In the genomic region with DNA sequence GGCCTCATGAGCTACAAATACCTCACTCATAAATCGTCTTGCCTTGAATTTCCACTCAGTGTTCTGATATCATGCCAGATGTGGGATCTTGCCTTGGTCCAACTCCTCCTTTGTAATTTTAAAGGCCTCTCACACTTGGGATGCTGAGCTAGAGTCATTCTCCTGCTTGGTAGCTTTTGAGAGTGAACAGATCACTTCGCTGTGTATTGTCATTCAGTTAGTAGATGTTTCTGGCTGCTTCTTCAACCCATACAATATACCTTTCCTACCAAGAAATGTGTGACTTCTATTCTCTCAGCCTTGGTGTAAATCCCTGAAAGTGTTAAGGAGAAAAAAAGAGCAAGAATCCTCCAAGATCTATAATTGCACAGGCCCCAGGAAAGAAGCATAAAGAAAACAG, we compare ENCODE assay signal across 18 cellular contexts.
"Had no signal": no experiment of that assay in that cellular context is flagged by ENCODE, and none has a peak within 500 bp of the region (broad histone marks: within the 10 kb centered on the region; RNA-seq: fewer than 3 reads in every experiment).

No MANE protein-coding gene starts in this region.

- H3K36me3 ChIP-seq: adrenal gland, cardiac muscle cell, colonic mucosa, ovary, tibial artery had no signal

- H3K27me3 Mint-ChIP-seq: activated naive CD4-positive, alpha-beta T cell treated with anti-CD3 and anti-CD28 coated beads, Interleukin-2, amount 50 U/mL, for 24 hours; naive thymus-derived CD4-positive, alpha-beta T cell; stimulated activated naive B cell treated with anti-CD40 and anti-IgM and Interleukin-4, amounts not matched to agents 10 μg/mL and 1 μg/mL and 100 μg/mL, for 72 hours had no signal

- H3K4me1 Mint-ChIP-seq: activated naive CD4-positive, alpha-beta T cell treated with anti-CD3 and anti-CD28 coated beads, Interleukin-2, amount 50 U/mL, for 24 hours; naive thymus-derived CD4-positive, alpha-beta T cell; stimulated activated naive B cell treated with anti-CD40 and anti-IgM and Interleukin-4, amounts not matched to agents 10 μg/mL and 1 μg/mL and 100 μg/mL, for 72 hours had no signal

- DNase-seq: activated CD4-positive, alpha-beta T cell treated with anti-CD3 and anti-CD28 coated beads for 1 hour; activated CD8-positive, alpha-beta memory T cell treated with anti-CD3 and anti-CD28 coated beads for 24 hours; activated CD8-positive, alpha-beta memory T cell treated with anti-CD3 and anti-CD28 coated beads, Interleukin-2, amount 50 U/mL, for 48 hours; activated gamma-delta T cell; activated T-cell treated with anti-CD3 and anti-CD28 coated beads, Interleukin-2, amount 50 U/mL, for 72 hours; adrenal gland; colonic mucosa; mesenchymal stem cell; naive thymus-derived CD4-positive, alpha-beta T cell; ovary; stimulated activated naive B cell treated with anti-CD40 and anti-IgM and Interleukin-4, amounts not matched to agents 10 μg/mL and 1 μg/mL and 100 μg/mL, for 72 hours; SW 1271; T-helper 2 cell; tibial artery had no signal

- H3K27me3 ChIP-seq: adrenal gland, cardiac muscle cell, colonic mucosa, ovary, tibial artery had no signal

- H3K9me3 ChIP-seq: adrenal gland, colonic mucosa, ovary, tibial artery had no signal

- ATAC-seq: activated T-cell treated with anti-CD3 and anti-CD28 coated beads, Interleukin-2, amount 50 U/mL, for 72 hours; naive thymus-derived CD4-positive, alpha-beta T cell; sciatic nerve; stimulated activated naive B cell treated with anti-CD40 and anti-IgM and Interleukin-4, amounts not matched to agents 10 μg/mL and 1 μg/mL and 100 μg/mL, for 72 hours had no signal

- H3K27ac ChIP-seq: adrenal gland, cardiac muscle cell, colonic mucosa, ovary, tibial artery, VCaP had no signal

- H3K4me1 ChIP-seq: adrenal gland, colonic mucosa, tibial artery had no signal

- H3K4me3 Mint-ChIP-seq: activated naive CD4-positive, alpha-beta T cell treated with anti-CD3 and anti-CD28 coated beads, Interleukin-2, amount 50 U/mL, for 24 hours; activated T-cell treated with anti-CD3 and anti-CD28 coated beads, Interleukin-2, amount 50 U/mL, for 72 hours; naive thymus-derived CD4-positive, alpha-beta T cell; stimulated activated naive B cell treated with anti-CD40 and anti-IgM and Interleukin-4, amounts not matched to agents 10 μg/mL and 1 μg/mL and 100 μg/mL, for 72 hours had no signal

- H3K27ac Mint-ChIP-seq: activated naive CD4-positive, alpha-beta T cell treated with anti-CD3 and anti-CD28 coated beads, Interleukin-2, amount 50 U/mL, for 24 hours; activated T-cell treated with anti-CD3 and anti-CD28 coated beads, Interleukin-2, amount 50 U/mL, for 72 hours; naive thymus-derived CD4-positive, alpha-beta T cell; stimulated activated naive B cell treated with anti-CD40 and anti-IgM and Interleukin-4, amounts not matched to agents 10 μg/mL and 1 μg/mL and 100 μg/mL, for 72 hours had no signal

- H3K4me3 ChIP-seq: adrenal gland, cardiac muscle cell, colonic mucosa, ovary, tibial artery had no signal

- H3K36me3 Mint-ChIP-seq: activated naive CD4-positive, alpha-beta T cell treated with anti-CD3 and anti-CD28 coated beads, Interleukin-2, amount 50 U/mL, for 24 hours; naive thymus-derived CD4-positive, alpha-beta T cell; stimulated activated naive B cell treated with anti-CD40 and anti-IgM and Interleukin-4, amounts not matched to agents 10 μg/mL and 1 μg/mL and 100 μg/mL, for 72 hours had no signal

- H3K9me3 Mint-ChIP-seq: activated naive CD4-positive, alpha-beta T cell treated with anti-CD3 and anti-CD28 coated beads, Interleukin-2, amount 50 U/mL, for 24 hours; activated T-cell treated with anti-CD3 and anti-CD28 coated beads, Interleukin-2, amount 50 U/mL, for 72 hours; stimulated activated naive B cell treated with anti-CD40 and anti-IgM and Interleukin-4, amounts not matched to agents 10 μg/mL and 1 μg/mL and 100 μg/mL, for 72 hours had no signal
